28 cellular contexts compared by ENCODE assay signal in genomic region chr15:27089676-27090075, GRCh38.
"Had no signal": no experiment of that assay in that cellular context is flagged by ENCODE, and none has a peak within 500 bp of the region (broad histone marks: within the 10 kb centered on the region; RNA-seq: fewer than 3 reads in every experiment).

No MANE protein-coding gene starts in this region.

- H3K9me3 ChIP-seq: esophagus squamous epithelium, gastrocnemius medialis had no signal

- H3K36me3 ChIP-seq: esophagus squamous epithelium, gastrocnemius medialis, heart right ventricle, left lung, lower lobe of right lung had no signal

- H3K27ac ChIP-seq: epithelial cell of prostate, esophagus squamous epithelium, gastrocnemius medialis, heart right ventricle, left lung, lower lobe of right lung had no signal

- H3K27ac Mint-ChIP-seq: dendritic cell treated with granulocyte-macrophage colony-stimulating factor and Interleukin-4, amounts not matched to agents 40 ng/mL and 50 ng/mL, for 4 days; effector memory CD8-positive, alpha-beta T cell; endodermal cell; mesothelial cell of epicardium; naive B cell; naive thymus-derived CD8-positive, alpha-beta T cell had no signal

- ATAC-seq: effector memory CD8-positive, alpha-beta T cell; esophagus mucosa; gastrocnemius medialis; left cardiac atrium; left lung; left ventricle myocardium superior; lower lobe of right lung; mucosa of descending colon; naive thymus-derived CD8-positive, alpha-beta T cell had no signal

- H3K27me3 ChIP-seq: esophagus squamous epithelium, gastrocnemius medialis, heart right ventricle, left lung had no signal

- H3K4me3 Mint-ChIP-seq: dendritic cell treated with granulocyte-macrophage colony-stimulating factor and Interleukin-4, amounts not matched to agents 40 ng/mL and 50 ng/mL, for 4 days; effector memory CD8-positive, alpha-beta T cell; endodermal cell; mesothelial cell of epicardium; naive B cell; naive thymus-derived CD8-positive, alpha-beta T cell had no signal

- DNase-seq: cortex of kidney; effector CD8-positive, alpha-beta T cell; effector memory CD8-positive, alpha-beta T cell; endodermal cell; erythroblast; esophagus squamous epithelium; foreskin fibroblast; foreskin melanocyte; gastrocnemius medialis; glutamatergic neuron; head of caudate nucleus; heart right ventricle; hippocampal formation; left cardiac atrium; left lung; left ventricle myocardium superior; lower lobe of right lung; mesenchymal stem cell; mucosa of descending colon; naive B cell; naive thymus-derived CD8-positive, alpha-beta T cell had no signal

- FAIRE-seq: endometrium, islet of Langerhans, keratinocyte had no signal

- H3K27me3 Mint-ChIP-seq: dendritic cell treated with granulocyte-macrophage colony-stimulating factor and Interleukin-4, amounts not matched to agents 40 ng/mL and 50 ng/mL, for 4 days; effector memory CD8-positive, alpha-beta T cell; naive B cell had no signal

- H3K4me1 Mint-ChIP-seq: naive B cell; naive thymus-derived CD8-positive, alpha-beta T cell had no signal

- H3K36me3 Mint-ChIP-seq: mesothelial cell of epicardium, naive B cell had no signal

- H3K4me1 ChIP-seq: esophagus squamous epithelium, gastrocnemius medialis, heart right ventricle, left lung, lower lobe of right lung had no signal

- H3K4me3 ChIP-seq: esophagus squamous epithelium, gastrocnemius medialis, heart right ventricle, left lung, lower lobe of right lung, mucosa of descending colon had no signal

- H3K9me3 Mint-ChIP-seq: mesothelial cell of epicardium had no signal
